13 cellular contexts compared by ENCODE assay signal in genomic region chr12:133180669-133181068, GRCh38. TPM values are rescaled to one million over a fixed set of nuclear protein-coding genes. Genes with fewer than 3 reads are reported as not detected.
A peak's percentile ranks its signal among the peaks of the same experiment; 100 is the strongest.
DNase-seq lines count a peak whose midpoint lies in the region; ATAC-seq and TF ChIP-seq lines count a peak whose summit lies in the region.
"Had no signal": no experiment of that assay in that cellular context is flagged by ENCODE, and none has a peak within 500 bp of the region (broad histone marks: within the 10 kb centered on the region; RNA-seq: fewer than 3 reads in every experiment).

No MANE protein-coding gene starts in this region.

- DNase-seq in activated T-cell treated with anti-CD3 and anti-CD28 coated beads, Interleukin-2, amount 50 U/mL, for 24 hours, result no peak
- no peak for DNase-seq in activated T-cell treated with anti-CD3 and anti-CD28 coated beads, Interleukin-2, amount 50 U/mL, for 48 hours
- DNase-seq in MG63 (no peak), endothelial cell (ENCODE audit: low spot score) (no peak), smooth muscle cell (lab: John Stamatoyannopoulos, UW; ENCODE audit: unreplicated experiment) (no peak)
- DNase-seq in activated CD4-positive, CD25-positive, alpha-beta regulatory T cell (lab: John Stamatoyannopoulos, UW), result no peak

- H3K4me3 ChIP-seq in MG63 (peak overlapping the region; percentile 95), smooth muscle cell (peak overlapping the region; percentile 79)

- peaks cover 37% of the 10 kb centered on the region for H3K9me3 ChIP-seq in MG63
- peaks cover 17% of the 10 kb centered on the region for H3K9me3 ChIP-seq in smooth muscle cell (replicated peaks; ENCODE audit: low read depth)

- peaks cover 25% of the 10 kb centered on the region for H3K4me1 Mint-ChIP-seq in activated T-cell treated with anti-CD3 and anti-CD28 coated beads, Interleukin-2, amount 50 U/mL, for 24 hours (ENCODE audit: low read depth)
- H3K4me1 Mint-ChIP-seq in endothelial cell (ENCODE audit: unreplicated experiment), result peaks cover 4% of the 10 kb centered on the region

- H3K4me3 Mint-ChIP-seq in activated T-cell treated with anti-CD3 and anti-CD28 coated beads, Interleukin-2, amount 50 U/mL, for 24 hours, result peak overlapping the region; percentile 25
- H3K4me3 Mint-ChIP-seq in endothelial cell (ENCODE audit: unreplicated experiment), result peak overlapping the region; percentile 99

- TF ChIP-seq CTCF in endothelial cell (IDR thresholded peaks at IDR 0.05; ENCODE audit: unreplicated experiment), result no peak
- no peak for TF ChIP-seq CTCF in smooth muscle cell (IDR thresholded peaks at IDR 0.05; ENCODE audit: borderline replicate concordance, insufficient read depth, poor library complexity, severe bottlenecking)

- no peaks in the 10 kb centered on the region for H3K27me3 Mint-ChIP-seq in activated T-cell treated with anti-CD3 and anti-CD28 coated beads, Interleukin-2, amount 50 U/mL, for 24 hours
- peaks cover 20% of the 10 kb centered on the region for H3K27me3 Mint-ChIP-seq in endothelial cell (ENCODE audit: unreplicated experiment)

- H3K9ac ChIP-seq in smooth muscle cell (ENCODE audit: low read depth), result no peak overlapping the region

- H3K9me3 Mint-ChIP-seq in activated T-cell treated with anti-CD3 and anti-CD28 coated beads, Interleukin-2, amount 50 U/mL, for 24 hours, result peaks cover 62% of the 10 kb centered on the region
- H3K9me3 Mint-ChIP-seq in endothelial cell (ENCODE audit: unreplicated experiment), result peaks cover 65% of the 10 kb centered on the region

- peaks cover 11% of the 10 kb centered on the region for H3K79me2 ChIP-seq in smooth muscle cell (ENCODE audit: low read depth)

- H4K20me1 ChIP-seq in smooth muscle cell (ENCODE audit: low read depth), result no peaks in the 10 kb centered on the region

- H2AFZ ChIP-seq in smooth muscle cell (ENCODE audit: low read depth), result peak overlapping the region; percentile 26

- H3K36me3 ChIP-seq in MG63 (peaks cover 28% of the 10 kb centered on the region), smooth muscle cell (ENCODE audit: low read depth) (peaks cover 22% of the 10 kb centered on the region)

- no peaks in the 10 kb centered on the region for H3F3A ChIP-seq in smooth muscle cell (ENCODE audit: low read depth)

- peaks cover 71% of the 10 kb centered on the region for H3K36me3 Mint-ChIP-seq in activated T-cell treated with anti-CD3 and anti-CD28 coated beads, Interleukin-2, amount 50 U/mL, for 24 hours (ENCODE audit: low read depth)
- H3K36me3 Mint-ChIP-seq in endothelial cell (ENCODE audit: low read depth, unreplicated experiment), result peaks cover 55% of the 10 kb centered on the region

- H3K27me3 ChIP-seq in MG63, result no peaks in the 10 kb centered on the region
- no peaks in the 10 kb centered on the region for H3K27me3 ChIP-seq in smooth muscle cell (ENCODE audit: low read depth)

- peaks cover 4% of the 10 kb centered on the region for H3K4me1 ChIP-seq in smooth muscle cell (ENCODE audit: low read depth)

- WGBS in smooth muscle cell (ENCODE audit: low lambda C conversion rate), result 98% methylated on average over 8 of the region's 8 CpGs

- H3K27ac ChIP-seq in smooth muscle cell (ENCODE audit: low read depth), result no peak overlapping the region

- H3K27ac Mint-ChIP-seq in activated T-cell treated with anti-CD3 and anti-CD28 coated beads, Interleukin-2, amount 50 U/mL, for 24 hours, result no peak overlapping the region
- no peak overlapping the region for H3K27ac Mint-ChIP-seq in endothelial cell (ENCODE audit: unreplicated experiment)

- ATAC-seq in GM18868 (IDR thresholded peaks at IDR 0.05; ENCODE audit: unreplicated experiment) (no peak), GM18519 (IDR thresholded peaks at IDR 0.05; ENCODE audit: low FRiP score, unreplicated experiment) (no peak)

- H3K4me2 ChIP-seq in smooth muscle cell, result no peak overlapping the region

RNA-seq across cellular contexts. Expression of gene ZNF268, which starts 0.6 kb away (rescaled TPM):
- 9.2 and 24.4 TPM in 2 replicates for total RNA-seq in MG63 (2014; rRNA removed; shearing (Covaris generic); ENCODE audit: low replicate concordance)
- total RNA-seq in endothelial cell (ENCODE audit: unreplicated experiment) (35.8 TPM), smooth muscle cell (25.1 and 37.2 TPM in 2 replicates)
- polyA plus RNA-seq in smooth muscle cell, result 9.4 and 9.8 TPM in 2 replicates

RNA-seq across cellular contexts. Expression of gene ZNF10, which starts 50.2 kb away (rescaled TPM):
- total RNA-seq in MG63 (2014; rRNA removed; shearing (Covaris generic); ENCODE audit: low replicate concordance), result 0.43 and 18.2 TPM in 2 replicates
- total RNA-seq in endothelial cell (ENCODE audit: unreplicated experiment) (12.2 TPM), smooth muscle cell (4.7 and 13.8 TPM in 2 replicates)
- polyA plus RNA-seq in smooth muscle cell, result 2.9 and 4.2 TPM in 2 replicates

RNA-seq across cellular contexts. Expression of gene ZNF891, which starts 50.6 kb away (rescaled TPM):
- 0.10 TPM in 2 replicates for total RNA-seq in MG63 (2014; rRNA removed; shearing (Covaris generic); ENCODE audit: low replicate concordance)
- total RNA-seq in endothelial cell (ENCODE audit: unreplicated experiment), result 2.0 TPM
- total RNA-seq in smooth muscle cell, result 0.90 and 1.2 TPM in 2 replicates
- polyA plus RNA-seq in smooth muscle cell, result 0.25 and 0.30 TPM in 2 replicates

RNA-seq across cellular contexts. Expression of gene ANHX, which starts 55.0 kb away (rescaled TPM):
- total RNA-seq in MG63 (2014; rRNA removed; shearing (Covaris generic); ENCODE audit: low replicate concordance), result not detected in 2 replicates
- total RNA-seq in endothelial cell (ENCODE audit: unreplicated experiment) (not detected), smooth muscle cell (not detected in 2 replicates)
- not detected in 2 replicates for polyA plus RNA-seq in smooth muscle cell
- total RNA-seq: frontal cortex, HT1080, kidney epithelial cell, occipital lobe, ureter had no signal
